13 cellular contexts compared by ENCODE assay signal in genomic region chr12:108722463-108722862, GRCh38. TPM values are rescaled to one million over a fixed set of nuclear protein-coding genes. Genes with fewer than 3 reads are reported as not detected.
DNase-seq lines count a peak whose midpoint lies in the region; ATAC-seq and TF ChIP-seq lines count a peak whose summit lies in the region.
"Had no signal": no experiment of that assay in that cellular context is flagged by ENCODE, and none has a peak within 500 bp of the region (broad histone marks: within the 10 kb centered on the region; RNA-seq: fewer than 3 reads in every experiment).

No MANE protein-coding gene starts in this region.

- peak overlapping the region; percentile 80 for H3K27ac Mint-ChIP-seq in WTC11
- H3K27ac Mint-ChIP-seq in activated T-helper 2 cell treated with anti-CD3 and anti-CD28 coated beads, Interferon-gamma antibody, Interleukin-2, Interleukin-4, amounts not matched to agents 10 μg/mL and 5 μg/mL and 100 μg/mL, durations not matched to agents 14 hours and 24 hours and 36 hours: no peak overlapping the region

- no peaks in the 10 kb centered on the region for H3K27me3 ChIP-seq in gastroesophageal sphincter
- H3K27me3 ChIP-seq: pancreas had no signal

- peak; percentile 32 for DNase-seq in EL
- DNase-seq in WTC11 (ENCODE audit: low spot score): no peak
- no peak for DNase-seq in NCI-H524 (lab: John Stamatoyannopoulos, UW)
- no peak for DNase-seq in activated T-helper 2 cell treated with anti-CD3 and anti-CD28 coated beads, Interferon-gamma antibody, Interleukin-2, Interleukin-4, amounts not matched to agents 10 μg/mL and 5 μg/mL and 100 μg/mL, durations not matched to agents 14 hours and 24 hours and 36 hours (ENCODE audit: low spot score)
- DNase-seq: activated T-cell treated with anti-CD3 and anti-CD28 coated beads for 4 hours, NCI-H446, pancreas, SHP77 had no signal

- TF ChIP-seq CTCF in WTC11 (IDR thresholded peaks at IDR 0.05) (no peak), gastroesophageal sphincter (IDR thresholded peaks at IDR 0.05) (no peak)

- CTCF ChIA-PET in WTC11 (lab: Charles Lee): no interaction called here

- H3K9me3 Mint-ChIP-seq in WTC11: no peaks in the 10 kb centered on the region
- H3K9me3 Mint-ChIP-seq in activated T-helper 2 cell treated with anti-CD3 and anti-CD28 coated beads, Interferon-gamma antibody, Interleukin-2, Interleukin-4, amounts not matched to agents 10 μg/mL and 5 μg/mL and 100 μg/mL, durations not matched to agents 14 hours and 24 hours and 36 hours: no peaks in the 10 kb centered on the region

- intact Hi-C loops in activated T-helper 2 cell treated with anti-CD3 and anti-CD28 coated beads, Interferon-gamma antibody, Interleukin-2, Interleukin-4, amounts not matched to agents 10 μg/mL and 5 μg/mL and 100 μg/mL, durations not matched to agents 14 hours and 24 hours and 36 hours (cut with micrococcal nuclease): no loop called here

- H3K4me1 ChIP-seq in gastroesophageal sphincter: peaks cover 46 to 96% (median 50%) of the 10 kb centered on the region in 3 donors

- WGBS in gastroesophageal sphincter (ENCODE audit: low coverage in 1 of 2), 2 donors: 25% methylated on average over 1 of the region's 1 CpG; no CpG with 5 or more reads in 1 of the 2 donors

- H3K9me3 ChIP-seq in gastroesophageal sphincter: no peaks in the 10 kb centered on the region
- H3K9me3 ChIP-seq: pancreas had no signal

- H3K36me3 ChIP-seq in gastroesophageal sphincter: no peaks in the 10 kb centered on the region
- H3K36me3 ChIP-seq: pancreas had no signal

- no peak for TF ChIP-seq EP300 in gastroesophageal sphincter (IDR thresholded peaks at IDR 0.05)

- ATAC-seq in WTC11: no peak
- ATAC-seq in gastroesophageal sphincter: peak; percentile 10
- no peak for ATAC-seq in HG03025 (IDR thresholded peaks at IDR 0.05; ENCODE audit: low FRiP score, unreplicated experiment)
- no peak for ATAC-seq in HG03095 (IDR thresholded peaks at IDR 0.05; ENCODE audit: unreplicated experiment)

- peaks cover 60% of the 10 kb centered on the region for H3K4me1 Mint-ChIP-seq in WTC11
- peaks cover 35% of the 10 kb centered on the region for H3K4me1 Mint-ChIP-seq in activated T-helper 2 cell treated with anti-CD3 and anti-CD28 coated beads, Interferon-gamma antibody, Interleukin-2, Interleukin-4, amounts not matched to agents 10 μg/mL and 5 μg/mL and 100 μg/mL, durations not matched to agents 14 hours and 24 hours and 36 hours (ENCODE audit: low read depth)

- H3K27me3 Mint-ChIP-seq in WTC11 (ENCODE audit: low read depth): no peaks in the 10 kb centered on the region
- no peaks in the 10 kb centered on the region for H3K27me3 Mint-ChIP-seq in activated T-helper 2 cell treated with anti-CD3 and anti-CD28 coated beads, Interferon-gamma antibody, Interleukin-2, Interleukin-4, amounts not matched to agents 10 μg/mL and 5 μg/mL and 100 μg/mL, durations not matched to agents 14 hours and 24 hours and 36 hours (ENCODE audit: low read depth)

- H3K4me3 ChIP-seq in gastroesophageal sphincter: no peak overlapping the region
- no peak overlapping the region for H3K4me3 ChIP-seq in skin epidermis
- H3K4me3 ChIP-seq: pancreas had no signal

- no peak for TF ChIP-seq POLR2A in gastroesophageal sphincter (IDR thresholded peaks at IDR 0.05)

- POLR2A ChIA-PET in WTC11 (lab: Charles Lee): interaction anchor here (1.3 kb wide), 1 partner anchor 8 kb away, joined by 6 read pairs; no protein-coding TSS in a partner anchor

- no peaks in the 10 kb centered on the region for H3K36me3 Mint-ChIP-seq in WTC11
- H3K36me3 Mint-ChIP-seq in activated T-helper 2 cell treated with anti-CD3 and anti-CD28 coated beads, Interferon-gamma antibody, Interleukin-2, Interleukin-4, amounts not matched to agents 10 μg/mL and 5 μg/mL and 100 μg/mL, durations not matched to agents 14 hours and 24 hours and 36 hours (ENCODE audit: low read depth): peaks cover under 1% of the 10 kb centered on the region

- H3K27ac ChIP-seq in gastroesophageal sphincter (peak overlapping the region; percentile 35 to 99 (median 86)), skin epidermis (peak overlapping the region in 19 of 21 experiments; percentile 6 to 77 (median 41))
- H3K27ac ChIP-seq: VCaP had no signal

- no peak overlapping the region for H3K4me3 Mint-ChIP-seq in WTC11
- no peak overlapping the region for H3K4me3 Mint-ChIP-seq in activated T-helper 2 cell treated with anti-CD3 and anti-CD28 coated beads, Interferon-gamma antibody, Interleukin-2, Interleukin-4, amounts not matched to agents 10 μg/mL and 5 μg/mL and 100 μg/mL, durations not matched to agents 14 hours and 24 hours and 36 hours (ENCODE audit: low read depth)

TF ChIP-seq in WTC11, 78 proteins besides CTCF, POLR2A, EP300 and RAD21 (continues in another document):
- no peak for TF ChIP-seq SMAD3 (CRISPR knock-in tag; IDR thresholded peaks at IDR 0.05; ENCODE audit: borderline replicate concordance)
- no peak for TF ChIP-seq ATF2 (CRISPR knock-in tag; IDR thresholded peaks at IDR 0.05; ENCODE audit: borderline replicate concordance, low read depth)
- TF ChIP-seq PRDM15 (CRISPR knock-in tag; IDR thresholded peaks at IDR 0.05): no peak
- TF ChIP-seq NFYB (CRISPR knock-in tag; conservative IDR thresholded peaks at IDR 0.05; ENCODE audit: low read depth): no peak
- no peak for TF ChIP-seq ZBTB21 (CRISPR knock-in tag; IDR thresholded peaks at IDR 0.05; ENCODE audit: borderline replicate concordance)
- TF ChIP-seq ATF3 (CRISPR knock-in tag; conservative IDR thresholded peaks at IDR 0.05): no peak
- TF ChIP-seq ZNF512 (CRISPR knock-in tag; IDR thresholded peaks at IDR 0.05; ENCODE audit: borderline replicate concordance): no peak

RNA-seq across cellular contexts. Expression of gene CORO1C, which starts 8.9 kb away (rescaled TPM):
- total RNA-seq in WTC11 (2021): 108 to 114 TPM (median 113 TPM) in 3 replicates
- 100 to 1,000 TPM; 277 to 473 (median 342) TPM for total RNA-seq in gastroesophageal sphincter
- 81.5 and 88.8 TPM in 2 replicates for total RNA-seq in activated T-helper 2 cell treated with anti-CD3 and anti-CD28 coated beads, Interferon-gamma antibody, Interleukin-2, Interleukin-4, amounts not matched to agents 10 μg/mL and 5 μg/mL and 100 μg/mL, durations not matched to agents 14 hours and 24 hours and 36 hours
